ENCODE assay signal across 20 cellular contexts in the genomic region with DNA sequence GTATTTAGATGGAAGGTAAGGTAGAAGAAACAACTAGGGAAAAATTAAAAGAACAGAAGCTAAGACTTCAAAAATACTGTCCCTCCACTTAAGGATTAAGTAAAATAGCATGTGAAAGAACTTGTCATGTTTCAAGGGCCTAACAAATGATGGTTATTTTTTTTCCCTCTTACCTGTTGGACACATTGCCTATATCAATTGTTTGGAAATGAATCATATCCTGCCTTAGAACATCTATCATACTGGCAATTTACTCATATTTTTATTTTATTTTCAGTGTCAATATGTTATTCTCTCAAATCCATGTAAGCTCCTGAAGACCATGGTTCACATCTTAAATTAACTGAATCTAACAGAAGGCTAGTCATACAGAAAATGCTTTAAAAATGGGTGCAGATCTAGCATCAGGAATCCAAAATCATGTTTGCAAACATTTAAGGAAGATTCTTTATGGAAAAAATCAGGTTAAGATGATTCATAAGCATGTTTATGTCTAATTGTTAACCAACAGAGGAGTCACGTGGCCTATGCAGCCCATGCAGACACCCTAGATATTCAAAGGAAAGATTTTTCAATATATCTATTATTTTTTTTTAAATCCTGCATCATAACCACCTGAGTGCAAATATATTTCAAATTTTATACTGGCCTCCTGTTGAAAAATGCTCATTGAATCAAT.
"Had no signal": no experiment of that assay in that cellular context is flagged by ENCODE, and none has a peak within 500 bp of the region (broad histone marks: within the 10 kb centered on the region; RNA-seq: fewer than 3 reads in every experiment).

No MANE protein-coding gene starts in this region.

- H3K4me1 ChIP-seq: pancreas, prostate gland, suprapubic skin, upper lobe of right lung had no signal

- H3K27ac ChIP-seq: left ventricle myocardium inferior, pancreas, prostate gland, skin epidermis, suprapubic skin, thoracic aorta, tibial artery, upper lobe of right lung had no signal

- H3K36me3 ChIP-seq: left ventricle myocardium inferior, pancreas, prostate gland, suprapubic skin, thoracic aorta, tibial artery, upper lobe of right lung had no signal

- H3K9me3 ChIP-seq: left ventricle myocardium inferior, pancreas, prostate gland, suprapubic skin, thoracic aorta, tibial artery, upper lobe of right lung had no signal

- ATAC-seq: naive thymus-derived CD8-positive, alpha-beta T cell; pancreas; right cardiac atrium; sciatic nerve; stimulated activated effector memory CD8-positive, alpha-beta T cell treated with anti-CD3 and anti-CD28 coated beads, Interleukin-12 subunit alpha, Interleukin-12 subunit beta, amount 100 ng/mL, for 72 hours; upper lobe of right lung had no signal

- H3K27me3 ChIP-seq: pancreas, suprapubic skin, tibial artery, upper lobe of right lung had no signal

- DNase-seq: hippocampal formation; left ventricle myocardium inferior; naive thymus-derived CD8-positive, alpha-beta T cell; nucleus accumbens; pancreas; posterior cingulate gyrus; retina; right cardiac atrium; stimulated activated CD4-positive, alpha-beta T cell treated with anti-CD3 and anti-CD28 coated beads, Interleukin-4, amount 100 ng/mL, for 24 hours; stimulated activated naive CD4-positive, alpha-beta T cell; tibial artery; trophoblast cell; upper lobe of right lung had no signal

- H3K4me3 ChIP-seq: left ventricle myocardium inferior, lung, pancreas, prostate gland, skin epidermis, suprapubic skin, thoracic aorta, tibial artery, upper lobe of right lung had no signal
